Comparison of ENCODE assay signal across 20 cellular contexts in genomic region chr5:112367400-112367799, GRCh38. TPM values are rescaled to one million over a fixed set of nuclear protein-coding genes. Genes with fewer than 3 reads are reported as not detected.
DNase-seq lines count a peak whose midpoint lies in the region; ATAC-seq and TF ChIP-seq lines count a peak whose summit lies in the region.
"Had no signal": no experiment of that assay in that cellular context is flagged by ENCODE, and none has a peak within 500 bp of the region (broad histone marks: within the 10 kb centered on the region; RNA-seq: fewer than 3 reads in every experiment).

No MANE protein-coding gene starts in this region.

- no peaks in the 10 kb centered on the region for H3K27me3 ChIP-seq in heart right ventricle
- H3K27me3 ChIP-seq in right atrium auricular region: no peaks in the 10 kb centered on the region
- no peaks in the 10 kb centered on the region for H3K27me3 ChIP-seq in aorta (ENCODE audit: control insufficient read depth in 1 of 2, insufficient read depth in 2 of 2, low read length in 1 of 2)

- DNase-seq in heart right ventricle (peak; percentile 30 to 44), right atrium auricular region (ENCODE audit: low spot score) (no peak), left lobe of liver (ENCODE audit: low spot score) (no peak), aorta (peak in 1 of 2 donors; percentile 67), AG08395 (ENCODE audit: low spot score) (no peak)
- DNase-seq in activated CD4-positive, CD25-positive, alpha-beta regulatory T cell treated with anti-CD3 and anti-CD28 coated beads, Interleukin-2, amount 50 U/mL, for 72 hours: no peak
- DNase-seq: BE2C; CD4-positive, alpha-beta T cell; EL; NCI-H187; NCI-H2107; NCI-H510A treated with DMSO at 0.1 percent for 48 hours; NCI-H774; SIG-M5 had no signal

- H3K27ac ChIP-seq in heart right ventricle (peak overlapping the region in 4 of 10 donors; percentile 12 to 52 (median 22)), right atrium auricular region (peak overlapping the region in 1 of 2 donors; percentile 15), aorta (ENCODE audit: low read depth in 1 of 2, low read length in 2 of 2) (no peak overlapping the region)
- H3K27ac ChIP-seq: HL-60 had no signal

- peak in 7 of 8 donors; percentile 30 to 82 (median 61) for ATAC-seq in heart right ventricle
- ATAC-seq in HG03175 (IDR thresholded peaks at IDR 0.05; ENCODE audit: unreplicated experiment): peak; percentile 12
- ATAC-seq in left lobe of liver: peak; percentile 16
- ATAC-seq in aorta (ENCODE audit: low FRiP score): peak; percentile 44
- no peak for ATAC-seq in GM19324 (IDR thresholded peaks at IDR 0.05; ENCODE audit: low FRiP score, unreplicated experiment)

- no peak overlapping the region for H3K4me3 ChIP-seq in heart right ventricle
- H3K4me3 ChIP-seq in right atrium auricular region: no peak overlapping the region
- H3K4me3 ChIP-seq in aorta (ENCODE audit: low read length in 2 of 2): no peak overlapping the region

- WGBS in heart right ventricle, 2 donors: 62 to 76% methylated on average over 4 of the region's 4 CpGs
- 96% methylated on average over 4 of the region's 4 CpGs for WGBS in aorta, 2 donors

- intact Hi-C loops in heart right ventricle (cut with DNase I) (no loop called here), aorta (cut with DNase I) (no loop called here)

- H3K9me3 ChIP-seq in heart right ventricle (no peaks in the 10 kb centered on the region), right atrium auricular region (no peaks in the 10 kb centered on the region), aorta (ENCODE audit: control insufficient read depth, low read length) (no peaks in the 10 kb centered on the region)
- H3K9me3 ChIP-seq: BE2C, Caco-2 had no signal

- H3K36me3 ChIP-seq in heart right ventricle: no peaks in the 10 kb centered on the region
- H3K36me3 ChIP-seq in right atrium auricular region: no peaks in the 10 kb centered on the region
- no peaks in the 10 kb centered on the region for H3K36me3 ChIP-seq in aorta (ENCODE audit: control insufficient read depth in 1 of 2, insufficient read depth in 2 of 2, low read length in 1 of 2)
- H3K36me3 ChIP-seq: BE2C had no signal

- TF ChIP-seq CTCF in heart right ventricle (IDR thresholded peaks at IDR 0.05) (no peak), right atrium auricular region (IDR thresholded peaks at IDR 0.05) (no peak)

- H3K4me1 ChIP-seq in heart right ventricle (peaks cover 0 to 46% (median 18%) of the 10 kb centered on the region in 9 donors), right atrium auricular region (peaks cover 0 to 31% of the 10 kb centered on the region in 2 donors), aorta (ENCODE audit: control insufficient read depth in 1 of 2, insufficient read depth in 2 of 2, low read length in 2 of 2) (no peaks in the 10 kb centered on the region)
- H3K4me1 ChIP-seq: BE2C, Caco-2 had no signal

RNA-seq across cellular contexts. Expression of gene EPB41L4A, which starts 51.7 kb away (rescaled TPM):
- total RNA-seq in heart right ventricle (10 to 100 TPM; 12.6 to 28.4 (median 18.2) TPM), right atrium auricular region (10 to 100 TPM; 13.8 to 17.9 TPM), left lobe of liver (3.1 TPM), aorta (10 to 100 TPM; 38.6 to 39.3 TPM)
- polyA plus RNA-seq in heart right ventricle (1 to 10 TPM; 6.2 to 8.3 TPM), aorta (1 to 10 TPM; 4.4 to 6.1 TPM)
- total RNA-seq: HT1080, M059J had no signal

Comparison
In these comparisons a context has a peak if more than half of its experiments do, and no peak if none do; other contexts are left out.
1. DNase-seq: peak in heart right ventricle (2 of 2); none in right atrium auricular region (single experiment), left lobe of liver (single experiment), AG08395 (single experiment) and activated CD4-positive, CD25-positive, alpha-beta regulatory T cell treated with anti-CD3 and anti-CD28 coated beads, Interleukin-2, amount 50 U/mL, for 72 hours (single experiment).